14 cellular contexts compared by ENCODE assay signal in genomic region chr15:101439285-101439919, GRCh38. TPM values are rescaled to one million over a fixed set of nuclear protein-coding genes. Genes with fewer than 3 reads are reported as not detected.
A peak's percentile ranks its signal among the peaks of the same experiment; 100 is the strongest.
DNase-seq lines count a peak whose midpoint lies in the region; ATAC-seq, FAIRE-seq and TF ChIP-seq lines count a peak whose summit lies in the region.
"Had no signal": no experiment of that assay in that cellular context is flagged by ENCODE, and none has a peak within 500 bp of the region (broad histone marks: within the 10 kb centered on the region; RNA-seq: fewer than 3 reads in every experiment).

No MANE protein-coding gene starts in this region.

- H3K9ac ChIP-seq in HepG2 (ENCODE audit: insufficient read depth, low read depth, low read length) = peak overlapping the region; percentile 75

- peaks cover 0 to 5% (median 0%) of the 10 kb centered on the region in 45 donors for H3K27me3 ChIP-seq in dorsolateral prefrontal cortex
- H3K27me3 ChIP-seq in HepG2 (ENCODE audit: control insufficient read depth in 1 of 2, insufficient read depth in 2 of 2, low read length in 2 of 2) = no peaks in the 10 kb centered on the region
- no peaks in the 10 kb centered on the region for H3K27me3 ChIP-seq in tibial artery

- no peak overlapping the region for H3K4me3 Mint-ChIP-seq in activated CD8-positive, alpha-beta T cell treated with anti-CD3 and anti-CD28 coated beads, Interleukin-2, amount 10 ng/mL, durations not matched to agents 7 days and 5 days
- H3K4me3 Mint-ChIP-seq: activated naive CD4-positive, alpha-beta T cell treated with anti-CD3 and anti-CD28 coated beads, Interleukin-2, amount 10 ng/mL, durations not matched to agents 7 days and 5 days; endodermal cell had no signal

- POLR2A ChIA-PET in HepG2 (lab: Yijun Ruan, JAX) = interaction anchor here (0.7 to 4.8 kb wide), 18 partner anchors 10 to 212 kb away, joined by 3 to 71 read pairs (median 4); partner anchors contain the start of gene PCSK6
- POLR2A ChIA-PET in activated CD8-positive, alpha-beta T cell treated with anti-CD3 and anti-CD28 coated beads, Interleukin-2, amount 10 ng/mL, durations not matched to agents 7 days and 5 days (lab: Charles Lee) = no interaction called here

- H3K4me3 ChIP-seq in dorsolateral prefrontal cortex (peak overlapping the region in 6 of 59 donors; percentile 1 to 50 (median 18)), HepG2 (replicated peaks in 1 of 3; ENCODE audit: insufficient read depth in 1 of 3, low read depth in 2 of 3, low read length in 3 of 3) (peak overlapping the region in 2 of 3 experiments; percentile 14 to 46; a peak in 2 of 6 replicates), tibial artery (peak overlapping the region; percentile 9 to 13)

- peak; percentile 96 for ATAC-seq in HepG2
- no peak for ATAC-seq in activated CD8-positive, alpha-beta T cell treated with anti-CD3 and anti-CD28 coated beads, Interleukin-2, amount 10 ng/mL, durations not matched to agents 7 days and 5 days
- ATAC-seq: activated CD4-positive, CD25-positive, alpha-beta regulatory T cell treated with anti-CD3 and anti-CD28 coated beads, Interleukin-2, amount 50 U/mL, for 24 hours had no signal

- in situ Hi-C loops in HepG2 (cut with HindIII; ENCODE audit: extremely low pct_ligation_motif_present, low pct_unique_long_range_greater_than_20kb) = loop anchor here (5.0 to 10.0 kb wide), 2 partner anchors 48 to 205 kb away; partner anchors contain the start of gene PCSK6

- H3K9me3 Mint-ChIP-seq in activated CD8-positive, alpha-beta T cell treated with anti-CD3 and anti-CD28 coated beads, Interleukin-2, amount 10 ng/mL, durations not matched to agents 7 days and 5 days (ENCODE audit: insufficient read depth) = no peaks in the 10 kb centered on the region
- H3K9me3 Mint-ChIP-seq: activated naive CD4-positive, alpha-beta T cell treated with anti-CD3 and anti-CD28 coated beads, Interleukin-2, amount 10 ng/mL, durations not matched to agents 7 days and 5 days; endodermal cell had no signal

- H3K79me2 ChIP-seq in HepG2 (ENCODE audit: insufficient read depth, low read length) = peaks cover 6% of the 10 kb centered on the region

- no peak overlapping the region for H2AFZ ChIP-seq in HepG2 (ENCODE audit: low read length)

- peak overlapping the region; percentile 72 for H3K4me2 ChIP-seq in HepG2 (ENCODE audit: low read depth, low read length)

- H3K4me1 ChIP-seq in HepG2 (ENCODE audit: insufficient read depth, low read length) = peaks cover 77% of the 10 kb centered on the region
- peaks cover 0 to 5% (median 0%) of the 10 kb centered on the region in 4 donors for H3K4me1 ChIP-seq in tibial artery

- no peaks in the 10 kb centered on the region for H3K9me3 ChIP-seq in HepG2 (ENCODE audit: low read length)
- H3K9me3 ChIP-seq in tibial artery = no peaks in the 10 kb centered on the region

- peak; percentile 88 to 99 for TF ChIP-seq EP300 in HepG2 (IDR thresholded peaks at IDR 0.05; ENCODE audit: low read depth in 2 of 2, low read length in 2 of 2)
- TF ChIP-seq EP300 in HepG2 (CRISPR knock-in tag; IDR thresholded peaks at IDR 0.05; ENCODE audit: borderline replicate concordance) = peak; percentile 99

- no peaks in the 10 kb centered on the region for H4K20me1 ChIP-seq in HepG2 (ENCODE audit: insufficient read depth, low read length)

- DNase-seq in HS-5 (ENCODE audit: low read depth) = peak; percentile 28
- DNase-seq in dorsolateral prefrontal cortex = peak in 1 of 10 donors; percentile 22
- DNase-seq in HepG2 (ENCODE audit: low spot score) = peak; percentile 99
- DNase-seq in tibial artery = no peak
- DNase-seq in activated CD8-positive, alpha-beta T cell treated with anti-CD3 and anti-CD28 coated beads, Interleukin-2, amount 10 ng/mL, durations not matched to agents 7 days and 5 days = no peak
- DNase-seq in AML-193 (lab: John Stamatoyannopoulos, UW) = no peak
- DNase-seq in central memory CD4-positive, alpha-beta T cell = no peak
- DNase-seq in OCI-M2 (lab: John Stamatoyannopoulos, UW; ENCODE audit: unreplicated experiment) = no peak
- DNase-seq: activated naive CD4-positive, alpha-beta T cell treated with anti-CD3 and anti-CD28 coated beads, Interleukin-2, amount 10 ng/mL, durations not matched to agents 7 days and 5 days; endodermal cell; GDM1; NCI-H2227 treated with DMSO at 0.1 percent for 48 hours; SHP77 treated with DMSO at 0.1 percent for 48 hours had no signal

- FAIRE-seq in HepG2 (lab: Jason Lieb, UNC) = peak; percentile 96

- BruUV-seq in HepG2 (replicated peaks; lab: Mats Ljungman, UMichigan) = no TSS peak

- CTCF ChIA-PET in HepG2 (lab: Yijun Ruan, JAX; ENCODE audit: low intra/inter-chr PET ratio, low total read pairs) = interaction anchor here (0.8 kb wide), 1 partner anchor 62 kb away, joined by 4 read pairs; no protein-coding TSS in a partner anchor
- CTCF ChIA-PET in activated CD8-positive, alpha-beta T cell treated with anti-CD3 and anti-CD28 coated beads, Interleukin-2, amount 10 ng/mL, durations not matched to agents 7 days and 5 days (lab: Charles Lee) = no interaction called here

- TF ChIP-seq RAD21 in HepG2 (CRISPR knock-in tag; IDR thresholded peaks at IDR 0.05) = peak; percentile 64

- H3K36me3 ChIP-seq in HepG2 (replicated peaks in 1 of 2; ENCODE audit: control insufficient read depth in 1 of 2, insufficient read depth in 2 of 2, low read length in 2 of 2) (peaks cover 10 to 49% of the 10 kb centered on the region in 2 experiments), tibial artery (no peaks in the 10 kb centered on the region)

- no peaks in the 10 kb centered on the region for H3K36me3 Mint-ChIP-seq in activated CD8-positive, alpha-beta T cell treated with anti-CD3 and anti-CD28 coated beads, Interleukin-2, amount 10 ng/mL, durations not matched to agents 7 days and 5 days (ENCODE audit: low read depth)
- H3K36me3 Mint-ChIP-seq: activated naive CD4-positive, alpha-beta T cell treated with anti-CD3 and anti-CD28 coated beads, Interleukin-2, amount 10 ng/mL, durations not matched to agents 7 days and 5 days had no signal

- TF ChIP-seq POLR2A in HepG2 (IDR thresholded peaks at IDR 0.05; ENCODE audit: insufficient read depth in 1 of 2, low read depth in 2 of 2, low read length in 2 of 2) = peak; percentile 39 to 75; a peak in 3 of 4 replicates

- no peak overlapping the region for H3K27ac Mint-ChIP-seq in activated CD8-positive, alpha-beta T cell treated with anti-CD3 and anti-CD28 coated beads, Interleukin-2, amount 10 ng/mL, durations not matched to agents 7 days and 5 days
- H3K27ac Mint-ChIP-seq: activated naive CD4-positive, alpha-beta T cell treated with anti-CD3 and anti-CD28 coated beads, Interleukin-2, amount 10 ng/mL, durations not matched to agents 7 days and 5 days; endodermal cell had no signal

- TF ChIP-seq CTCF in dorsolateral prefrontal cortex (IDR thresholded peaks at IDR 0.05 in 54 of 56, conservative IDR thresholded peaks at IDR 0.05 in 2 of 56; ENCODE audit: low read depth in 1 of 56, partially characterized antibody in 56 of 56) = peak in 1 of 56 donors; percentile 29
- TF ChIP-seq CTCF in HepG2 (CRISPR knock-in tag; IDR thresholded peaks at IDR 0.05) = peak; percentile 79
- no peak for TF ChIP-seq CTCF in tibial artery (IDR thresholded peaks at IDR 0.05)

- intact Hi-C loops in dorsolateral prefrontal cortex (cut with DNase I) (loop anchor here in 1 of 2 donors (5.0 kb wide), 1 partner anchor 203 kb away; no protein-coding TSS in a partner anchor), HepG2 (cut with micrococcal nuclease; ENCODE audit: unreplicated experiment) (loop anchor here (1.0 to 5.0 kb wide), 3 partner anchors 49 to 213 kb away; partner anchors contain the start of gene TM2D3), tibial artery (cut with DNase I; ENCODE audit: low total_unique reads) (no loop called here)

- peaks cover 5% of the 10 kb centered on the region for H3K27me3 Mint-ChIP-seq in activated CD8-positive, alpha-beta T cell treated with anti-CD3 and anti-CD28 coated beads, Interleukin-2, amount 10 ng/mL, durations not matched to agents 7 days and 5 days (ENCODE audit: low read depth)

- H3K4me1 Mint-ChIP-seq in activated CD8-positive, alpha-beta T cell treated with anti-CD3 and anti-CD28 coated beads, Interleukin-2, amount 10 ng/mL, durations not matched to agents 7 days and 5 days (ENCODE audit: low read depth) = peaks cover 3% of the 10 kb centered on the region

- H3K27ac ChIP-seq in dorsolateral prefrontal cortex (peak overlapping the region in 51 of 59 donors; percentile 3 to 92 (median 71)), HepG2 (ENCODE audit: extremely low read length, insufficient read depth, low read length) (peak overlapping the region; percentile 93), tibial artery (no peak overlapping the region)

- WGBS in HepG2 (ENCODE audit: low lambda C conversion rate) = 7% methylated on average over 7 of the region's 8 CpGs

RNA-seq across cellular contexts. Expression of gene PCSK6, which starts 50.1 kb away (rescaled TPM):
- total RNA-seq in dorsolateral prefrontal cortex (100 to 1,000 TPM in 22 of 120 experiments, 10 to 100 TPM in 98; 15.2 to 217 (median 52.8) TPM), HepG2 (2016; rRNA removed; fragmentation: Illumina TruSeq; extraction: Trizol) (42.5 and 56.5 TPM in 2 replicates)
- 71.9 and 81.0 TPM in 2 replicates for total RNA-seq in HepG2 (2016; cell fraction: cytosol; rRNA removed; fragmentation: Illumina TruSeq; extraction: Trizol; ENCODE audit: low read depth)
- 34.4 and 55.2 TPM in 2 replicates for total RNA-seq in HepG2 (2016; cell fraction: insoluble cytoplasmic fraction; rRNA removed; fragmentation: Illumina TruSeq; extraction: Trizol)
- total RNA-seq in HepG2 (2016; cell fraction: membrane; rRNA removed; fragmentation: Illumina TruSeq; extraction: Trizol) = 69.6 and 77.5 TPM in 2 replicates
- total RNA-seq in HepG2 (2016; cell fraction: nucleus; rRNA removed; fragmentation: Illumina TruSeq; extraction: Trizol) = 66.0 and 74.7 TPM in 2 replicates
- 155 and 208 TPM in 2 replicates for polyA plus RNA-seq in HepG2 (2011; rRNA removed)
- 113 and 150 TPM in 2 replicates for polyA plus RNA-seq in HepG2 (2011; cell fraction: cytosol; rRNA removed)
- polyA plus RNA-seq in HepG2 (2011; cell fraction: nucleus; rRNA removed) = 207 and 256 TPM in 2 replicates
- polyA plus RNA-seq in HepG2 (2012) = 61.3 and 94.3 TPM in 2 replicates
- 28.0 and 30.8 TPM in 2 replicates for polyA plus RNA-seq in HepG2 (2016; cell fraction: cytosol; fragmentation: Illumina TruSeq; extraction: Trizol; ENCODE audit: low read depth)
- 34.4 and 44.9 TPM in 2 replicates for polyA plus RNA-seq in HepG2 (2016; cell fraction: insoluble cytoplasmic fraction; fragmentation: Illumina TruSeq; extraction: Trizol; ENCODE audit: low read depth)
- polyA plus RNA-seq in HepG2 (2016; cell fraction: membrane; fragmentation: Illumina TruSeq; extraction: Trizol; ENCODE audit: low read depth) = 53.8 and 67.9 TPM in 2 replicates
- polyA plus RNA-seq in HepG2 (2016; cell fraction: nucleus; fragmentation: Illumina TruSeq; extraction: Trizol; ENCODE audit: insufficient read depth, low read depth) = 84.3 and 88.3 TPM in 2 replicates
- polyA minus RNA-seq in HepG2 (2011; rRNA and poly(A)+ RNA removed; ENCODE audit: low replicate concordance) = 65.0 and 447 TPM in 2 replicates
- 126 and 149 TPM in 2 replicates for polyA minus RNA-seq in HepG2 (2011; cell fraction: cytosol; rRNA and poly(A)+ RNA removed)
- 126 and 142 TPM in 2 replicates for polyA minus RNA-seq in HepG2 (2011; cell fraction: nucleus; rRNA and poly(A)+ RNA removed)
- under 1 TPM; 0.68 to 0.76 TPM for total RNA-seq in activated CD8-positive, alpha-beta T cell treated with anti-CD3 and anti-CD28 coated beads, Interleukin-2, amount 10 ng/mL, durations not matched to agents 7 days and 5 days

Comparison
In these comparisons a context has a peak if more than half of its experiments do, and no peak if none do; other contexts are left out.
1. DNase-seq: peak in HS-5 (single experiment) and HepG2 (single experiment); none in tibial artery (0 of 2), activated CD8-positive, alpha-beta T cell treated with anti-CD3 and anti-CD28 coated beads, Interleukin-2, amount 10 ng/mL, durations not matched to agents 7 days and 5 days (single experiment), AML-193 (0 of 2), central memory CD4-positive, alpha-beta T cell (single experiment) and OCI-M2 (single experiment).
2. H3K27ac ChIP-seq: peak in dorsolateral prefrontal cortex (51 of 59) and HepG2 (single experiment); none in tibial artery (0 of 2).
3. RNA of gene PCSK6, which starts 50.1 kb away (total RNA-seq): 34.4 to 81.0 TPM in HepG2 and 15.2 to 217 TPM in dorsolateral prefrontal cortex; 0.68 to 0.76 TPM in activated CD8-positive, alpha-beta T cell treated with anti-CD3 and anti-CD28 coated beads, Interleukin-2, amount 10 ng/mL, durations not matched to agents 7 days and 5 days; every median in the first group is over 4 times any median in the second.